In genomic region chr17:74369665-74370490, GRCh38 we compare ENCODE assay signal across 1 cellular context.
TF ChIP-seq lines count a peak whose summit lies in the region.

No MANE protein-coding gene starts in this region.

TF ChIP-seq in K562, 482 proteins besides CTCF, POLR2A, EP300 and RAD21:
- TF ChIP-seq CBX1 (IDR thresholded peaks at IDR 0.05; ENCODE audit: low read depth) (no peak), PRDM10 (IDR thresholded peaks at IDR 0.05; ENCODE audit: partially characterized antibody) (peak; percentile 56), RBM14 (IDR thresholded peaks at IDR 0.05; ENCODE audit: borderline replicate concordance, insufficient read depth, low read depth, low read length) (no peak), ZNF354B (CRISPR knock-in tag; IDR thresholded peaks at IDR 0.05) (no peak), PREB (CRISPR knock-in tag; IDR thresholded peaks at IDR 0.05) (no peak)
